In genomic region chr1:248924696-248925532, GRCh38 we compare ENCODE assay signal across 8 cellular contexts. TPM values are rescaled to one million over a fixed set of nuclear protein-coding genes. Genes with fewer than 3 reads are reported as not detected.
A peak's percentile ranks its signal among the peaks of the same experiment; 100 is the strongest.
DNase-seq lines count a peak whose midpoint lies in the region; ATAC-seq, FAIRE-seq and TF ChIP-seq lines count a peak whose summit lies in the region.

No MANE protein-coding gene starts in this region.

- H3K4me3 ChIP-seq in sigmoid colon = no peak overlapping the region

- FAIRE-seq in HTR-8/SVneo (lab: Jason Lieb, UNC) = no peak

- TF ChIP-seq CTCF in sigmoid colon (IDR thresholded peaks at IDR 0.05) = peak in 3 of 4 experiments; percentile 35 to 70 (median 36)

- TF ChIP-seq EP300 in sigmoid colon (IDR thresholded peaks at IDR 0.05) = no peak

- no peak overlapping the region for H3K27ac ChIP-seq in sigmoid colon

- intact Hi-C loops in Right ventricle myocardium superior (cut with DNase I) (no loop called here), sigmoid colon (cut with DNase I) (no loop called here)

- 44 to 62% methylated on average over 10 of the region's 10 CpGs for WGBS in sigmoid colon, 2 donors

- H3K9me3 ChIP-seq in sigmoid colon = no peaks in the 10 kb centered on the region

- H3K36me3 ChIP-seq in sigmoid colon = no peaks in the 10 kb centered on the region

- no peak for TF ChIP-seq POLR2A in sigmoid colon (IDR thresholded peaks at IDR 0.05)

- no peaks in the 10 kb centered on the region for H3K27me3 ChIP-seq in sigmoid colon

- no peaks in the 10 kb centered on the region for H3K4me1 ChIP-seq in sigmoid colon

- DNase-seq in ELR (ENCODE audit: low read depth) = peak; percentile 66
- DNase-seq in HTR-8/SVneo (ENCODE audit: insufficient read length, low spot score) = peak; percentile 42
- DNase-seq in RKO (ENCODE audit: low spot score) = peak; percentile 87
- DNase-seq in activated gamma-delta T cell (lab: John Stamatoyannopoulos, UW) = peak; percentile 20
- no peak for DNase-seq in Right ventricle myocardium superior
- DNase-seq in sigmoid colon = no peak

- ATAC-seq in GM21529 (IDR thresholded peaks at IDR 0.05; ENCODE audit: unreplicated experiment) = peak; percentile 90
- ATAC-seq in Right ventricle myocardium superior (ENCODE audit: poor library complexity) = peak; percentile 80
- ATAC-seq in GM19328 (IDR thresholded peaks at IDR 0.05; ENCODE audit: unreplicated experiment) = no peak

RNA-seq across cellular contexts. Expression of gene PGBD2, which starts 18.9 kb away (rescaled TPM):
- 2.8 TPM for total RNA-seq in Right ventricle myocardium superior
- total RNA-seq in sigmoid colon = 1 to 10 TPM; 3.3 to 5.4 (median 4.3) TPM
- polyA plus RNA-seq in sigmoid colon = 1 to 10 TPM; 3.0 to 6.0 (median 5.1) TPM

Comparison
In these comparisons a context has a peak if more than half of its experiments do, and no peak if none do; other contexts are left out.
1. DNase-seq: peak in ELR (single experiment), HTR-8/SVneo (single experiment), RKO (single experiment) and activated gamma-delta T cell (single experiment); none in Right ventricle myocardium superior (single experiment) and sigmoid colon (single experiment).